In the genomic region with DNA sequence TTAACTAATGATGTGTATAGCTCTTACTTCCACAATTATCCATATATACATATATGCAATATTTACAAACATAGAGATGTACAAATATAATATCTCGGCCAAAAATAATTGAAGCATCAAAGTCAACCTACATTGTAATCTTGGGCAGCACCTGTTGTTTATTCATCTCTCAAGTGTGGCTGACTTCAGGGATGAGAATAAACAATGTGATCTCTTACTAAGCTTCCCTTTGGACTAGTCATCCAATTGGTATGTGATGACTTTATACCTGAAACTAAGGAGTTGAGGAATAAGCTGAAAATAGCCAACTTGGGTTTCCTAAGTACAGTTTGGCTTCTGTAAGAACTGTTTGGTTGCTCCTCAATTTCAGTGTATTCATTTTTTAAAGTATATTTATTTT, we compare ENCODE assay signal across 18 cellular contexts.
A peak's percentile ranks its signal among the peaks of the same experiment; 100 is the strongest.
DNase-seq lines count a peak whose midpoint lies in the region; ATAC-seq, FAIRE-seq and TF ChIP-seq lines count a peak whose summit lies in the region.
"Had no signal": no experiment of that assay in that cellular context is flagged by ENCODE, and none has a peak within 500 bp of the region (broad histone marks: within the 10 kb centered on the region; RNA-seq: fewer than 3 reads in every experiment).

No MANE protein-coding gene starts in this region.

- H3K36me3 ChIP-seq in mesenchymal stem cell (ENCODE audit: control insufficient read depth in 1 of 2, insufficient read depth in 2 of 2, low read depth in 1 of 2, low read length in 2 of 2) (no peaks in the 10 kb centered on the region), testis (ENCODE audit: low read depth, missing control alignments) (no peaks in the 10 kb centered on the region)
- H3K36me3 ChIP-seq: neural progenitor cell, right atrium auricular region, tibial nerve had no signal

- DNase-seq in H54 (ENCODE audit: insufficient read length, low spot score), result peak; percentile 24
- DNase-seq in NCI-H2196 (lab: John Stamatoyannopoulos, UW; ENCODE audit: unreplicated experiment), result peak; percentile 16
- peak; percentile 68 for DNase-seq in amniotic epithelial cell (ENCODE audit: low read depth)
- DNase-seq in mesenchymal stem cell, result peak; percentile 47
- DNase-seq in activated CD4-positive, alpha-beta memory T cell treated with anti-CD3 and anti-CD28 coated beads for 36 hours, result no peak
- no peak for DNase-seq in testis
- DNase-seq: activated CD4-positive, alpha-beta T cell treated with anti-CD3 and anti-CD28 coated beads, Interleukin-2, amount 50 U/mL, for 4 hours; activated T-cell treated with anti-CD3 and anti-CD28 coated beads, Interleukin-2, amount 50 U/mL, for 72 hours; CD4-positive, CD25-positive, alpha-beta regulatory T cell; cortex of kidney; NCI-H524; stimulated activated CD4-positive, alpha-beta T cell treated with anti-CD3 and anti-CD28 coated beads, Interleukin-2, amount 100 ng/mL, for 24 hours; stimulated activated CD8-positive, alpha-beta memory T cell treated with anti-CD3 and anti-CD28 coated beads, Interleukin-4, amount 100 ng/mL, for 48 hours had no signal

- no peak overlapping the region for H3K4me2 ChIP-seq in mesenchymal stem cell (ENCODE audit: low read length, poor library complexity, severe bottlenecking)
- H3K4me2 ChIP-seq: neural progenitor cell had no signal

- H2BK12ac ChIP-seq in mesenchymal stem cell (ENCODE audit: low read length in 2 of 2), result no peak overlapping the region

- no peak overlapping the region for H3K4ac ChIP-seq in mesenchymal stem cell (ENCODE audit: low read depth in 1 of 2, low read length in 2 of 2)

- no peaks in the 10 kb centered on the region for H3K4me1 Mint-ChIP-seq in activated CD4-positive, alpha-beta memory T cell treated with anti-CD3 and anti-CD28 coated beads for 36 hours (ENCODE audit: low read depth)
- H3K4me1 Mint-ChIP-seq: CD4-positive, CD25-positive, alpha-beta regulatory T cell; neural progenitor cell had no signal

- ATAC-seq in GM21723 (IDR thresholded peaks at IDR 0.05; ENCODE audit: unreplicated experiment), result no peak
- ATAC-seq: activated T-cell treated with anti-CD3 and anti-CD28 coated beads, Interleukin-2, amount 50 U/mL, for 72 hours; Right ventricle myocardium inferior had no signal

- no peak overlapping the region for H4K8ac ChIP-seq in mesenchymal stem cell (ENCODE audit: low read length)

- H3K36me3 Mint-ChIP-seq in activated CD4-positive, alpha-beta memory T cell treated with anti-CD3 and anti-CD28 coated beads for 36 hours, result no peaks in the 10 kb centered on the region
- H3K36me3 Mint-ChIP-seq: CD4-positive, CD25-positive, alpha-beta regulatory T cell; neural progenitor cell had no signal

- POLR2A ChIA-PET in activated CD4-positive, alpha-beta memory T cell treated with anti-CD3 and anti-CD28 coated beads for 36 hours (lab: Charles Lee), result no interaction called here

- no peaks in the 10 kb centered on the region for H3K9me3 Mint-ChIP-seq in activated CD4-positive, alpha-beta memory T cell treated with anti-CD3 and anti-CD28 coated beads for 36 hours
- H3K9me3 Mint-ChIP-seq: activated T-cell treated with anti-CD3 and anti-CD28 coated beads, Interleukin-2, amount 50 U/mL, for 72 hours; CD4-positive, CD25-positive, alpha-beta regulatory T cell; neural progenitor cell had no signal

- FAIRE-seq in H54 (lab: Jason Lieb, UNC), result peak; percentile 96

- TF ChIP-seq POLR2A in H54 (IDR thresholded peaks at IDR 0.05; ENCODE audit: low read depth, low read length), result no peak
- no peak for TF ChIP-seq POLR2A in testis (IDR thresholded peaks at IDR 0.05)

- H2BK15ac ChIP-seq in mesenchymal stem cell (ENCODE audit: low read depth, poor library complexity, severe bottlenecking), result no peak overlapping the region

- 40% methylated on average over 1 of the region's 1 CpG for WGBS in mesenchymal stem cell
- 96 to 98% methylated on average over 1 of the region's 1 CpG for WGBS in testis, 2 donors

- no peak overlapping the region for H2BK5ac ChIP-seq in mesenchymal stem cell (ENCODE audit: low read depth, low read length, poor library complexity, severe bottlenecking)

- H3K27me3 Mint-ChIP-seq in activated CD4-positive, alpha-beta memory T cell treated with anti-CD3 and anti-CD28 coated beads for 36 hours, result no peaks in the 10 kb centered on the region

- H3K79me1 ChIP-seq in mesenchymal stem cell (replicated peaks; ENCODE audit: low read length, poor library complexity, severe bottlenecking), result no peaks in the 10 kb centered on the region

- no peak overlapping the region for H2AK5ac ChIP-seq in mesenchymal stem cell (ENCODE audit: low read length, severe bottlenecking)

- H3K14ac ChIP-seq in mesenchymal stem cell (ENCODE audit: low read length in 2 of 2), result no peak overlapping the region

- H2AFZ ChIP-seq in mesenchymal stem cell (ENCODE audit: low read depth, low read length), result no peak overlapping the region
- H2AFZ ChIP-seq: neural progenitor cell had no signal

- H3K27ac Mint-ChIP-seq in activated CD4-positive, alpha-beta memory T cell treated with anti-CD3 and anti-CD28 coated beads for 36 hours, result no peak overlapping the region
- H3K27ac Mint-ChIP-seq: activated T-cell treated with anti-CD3 and anti-CD28 coated beads, Interleukin-2, amount 50 U/mL, for 72 hours; CD4-positive, CD25-positive, alpha-beta regulatory T cell; neural progenitor cell had no signal

- no peak overlapping the region for H2BK120ac ChIP-seq in mesenchymal stem cell (ENCODE audit: low read depth, low read length)

- CTCF ChIA-PET in activated CD4-positive, alpha-beta memory T cell treated with anti-CD3 and anti-CD28 coated beads for 36 hours (lab: Charles Lee), result no interaction called here

- no peaks in the 10 kb centered on the region for H3K4me1 ChIP-seq in mesenchymal stem cell (ENCODE audit: control insufficient read depth, insufficient read depth, low read depth, low read length)
- H3K4me1 ChIP-seq in testis, result no peaks in the 10 kb centered on the region
- H3K4me1 ChIP-seq: neural progenitor cell, right atrium auricular region, tibial nerve had no signal

- H3K9me3 ChIP-seq in mesenchymal stem cell (ENCODE audit: control insufficient read depth, low read length), result no peaks in the 10 kb centered on the region
- no peaks in the 10 kb centered on the region for H3K9me3 ChIP-seq in testis
- H3K9me3 ChIP-seq: right atrium auricular region, tibial nerve had no signal

- no peak overlapping the region for H3K4me3 ChIP-seq in mesenchymal stem cell (ENCODE audit: insufficient read depth in 1 of 2, low read depth in 1 of 2, low read length in 2 of 2)
- no peak overlapping the region for H3K4me3 ChIP-seq in testis
- H3K4me3 ChIP-seq: neural progenitor cell, right atrium auricular region, tibial nerve had no signal

- H3K23ac ChIP-seq in mesenchymal stem cell (ENCODE audit: low read length in 2 of 2), result no peak overlapping the region

- intact Hi-C loops in activated CD4-positive, alpha-beta memory T cell treated with anti-CD3 and anti-CD28 coated beads for 36 hours (cut with micrococcal nuclease), result no loop called here
- intact Hi-C loops in testis (cut with DNase I; ENCODE audit: low total_unique reads), result no loop called here

- no peak for TF ChIP-seq CTCF in testis (IDR thresholded peaks at IDR 0.05)

- H3K4me3 Mint-ChIP-seq in activated CD4-positive, alpha-beta memory T cell treated with anti-CD3 and anti-CD28 coated beads for 36 hours, result no peak overlapping the region
- H3K4me3 Mint-ChIP-seq: activated T-cell treated with anti-CD3 and anti-CD28 coated beads, Interleukin-2, amount 50 U/mL, for 72 hours; CD4-positive, CD25-positive, alpha-beta regulatory T cell; neural progenitor cell had no signal

- no peak overlapping the region for H4K91ac ChIP-seq in mesenchymal stem cell (ENCODE audit: low read length)

- H3K27ac ChIP-seq in mesenchymal stem cell (ENCODE audit: low read length, poor library complexity, severe bottlenecking), result no peak overlapping the region
- no peak overlapping the region for H3K27ac ChIP-seq in testis
- H3K27ac ChIP-seq: neural progenitor cell, right atrium auricular region, tibial nerve had no signal

- H3K9ac ChIP-seq in mesenchymal stem cell (ENCODE audit: low read length), result no peak overlapping the region
- H3K9ac ChIP-seq: neural progenitor cell had no signal

- no peak overlapping the region for H3K18ac ChIP-seq in mesenchymal stem cell (ENCODE audit: low read depth in 1 of 2, low read length in 2 of 2)

- H3K27me3 ChIP-seq in mesenchymal stem cell (ENCODE audit: control insufficient read depth in 1 of 2, insufficient read depth in 1 of 2, low read length in 2 of 2) (no peaks in the 10 kb centered on the region), testis (no peaks in the 10 kb centered on the region)
- H3K27me3 ChIP-seq: neural progenitor cell, right atrium auricular region, tibial nerve had no signal

Comparison
In these comparisons a context has a peak if more than half of its experiments do, and no peak if none do; other contexts are left out.
1. DNase-seq: peak in H54 (single experiment), NCI-H2196 (single experiment), amniotic epithelial cell (single experiment) and mesenchymal stem cell (single experiment); none in activated CD4-positive, alpha-beta memory T cell treated with anti-CD3 and anti-CD28 coated beads for 36 hours (single experiment) and testis (single experiment).